10 cellular contexts compared by ENCODE assay signal in genomic region chr1:56263908-56264307, GRCh38.
"Had no signal": no experiment of that assay in that cellular context is flagged by ENCODE, and none has a peak within 500 bp of the region (broad histone marks: within the 10 kb centered on the region; RNA-seq: fewer than 3 reads in every experiment).

No MANE protein-coding gene starts in this region.

- ATAC-seq: GM23338, HCT116 had no signal

- H3K4me1 ChIP-seq: HAP-1 had no signal

- H3K4me3 ChIP-seq: GM23248, GM23338, HAP-1 had no signal

- DNase-seq: GM23248, GOT3, H7, H9, HCEC 1CT, HFFc6 had no signal

- H2AFZ ChIP-seq: GM23248, GM23338 had no signal

- H3K9ac ChIP-seq: GM23248 had no signal

- H3K4me2 ChIP-seq: GM23338 had no signal

- H3K27ac ChIP-seq: GM23248 had no signal

- FAIRE-seq: H1 had no signal

- H3K9me3 ChIP-seq: HAP-1 had no signal

- H3K36me3 ChIP-seq: HAP-1 had no signal
